In genomic region chr16:58127634-58128033, GRCh38 we compare ENCODE assay signal across 8 cellular contexts. TPM values are rescaled to one million over a fixed set of nuclear protein-coding genes. Genes with fewer than 3 reads are reported as not detected.
A peak's percentile ranks its signal among the peaks of the same experiment; 100 is the strongest.
DNase-seq lines count a peak whose midpoint lies in the region; ATAC-seq and TF ChIP-seq lines count a peak whose summit lies in the region.

No MANE protein-coding gene starts in this region.

- intact Hi-C loops in right cardiac atrium (cut with DNase I) = loop anchor here in 1 of 4 donors (2.0 kb wide), 1 partner anchor 103 kb away; the partner anchor contains the start of gene MMP15

- H3K4me3 Mint-ChIP-seq in stimulated activated naive B cell treated with anti-CD40 and anti-IgM and Interleukin-4, amounts not matched to agents 10 μg/mL and 1 μg/mL and 100 μg/mL, for 72 hours = peak overlapping the region; percentile 87 to 88

- H3K27ac Mint-ChIP-seq in stimulated activated naive B cell treated with anti-CD40 and anti-IgM and Interleukin-4, amounts not matched to agents 10 μg/mL and 1 μg/mL and 100 μg/mL, for 72 hours = peak overlapping the region; percentile 93

- WGBS in right cardiac atrium = 7% methylated on average over 4 of the region's 4 CpGs

- H3K4me1 ChIP-seq in right cardiac atrium (ENCODE audit: control insufficient read depth, insufficient read depth, low read length) = peaks cover 3% of the 10 kb centered on the region

- peaks cover 0 to 1% of the 10 kb centered on the region in 2 donors for H3K36me3 Mint-ChIP-seq in stimulated activated naive B cell treated with anti-CD40 and anti-IgM and Interleukin-4, amounts not matched to agents 10 μg/mL and 1 μg/mL and 100 μg/mL, for 72 hours

- no peaks in the 10 kb centered on the region for H3K9me3 Mint-ChIP-seq in stimulated activated naive B cell treated with anti-CD40 and anti-IgM and Interleukin-4, amounts not matched to agents 10 μg/mL and 1 μg/mL and 100 μg/mL, for 72 hours

- ATAC-seq in right cardiac atrium (no peak), HG03432 (IDR thresholded peaks at IDR 0.05; ENCODE audit: unreplicated experiment) (no peak)
- ATAC-seq in stimulated activated naive B cell treated with anti-CD40 and anti-IgM and Interleukin-4, amounts not matched to agents 10 μg/mL and 1 μg/mL and 100 μg/mL, for 72 hours (replicated peaks) = no peak

- peak overlapping the region; percentile 99 for H3K4me3 ChIP-seq in right cardiac atrium (ENCODE audit: low read length)

- peak; percentile 26 for TF ChIP-seq CTCF in VCaP (conservative IDR thresholded peaks at IDR 0.05)

- no peaks in the 10 kb centered on the region for H3K27me3 Mint-ChIP-seq in stimulated activated naive B cell treated with anti-CD40 and anti-IgM and Interleukin-4, amounts not matched to agents 10 μg/mL and 1 μg/mL and 100 μg/mL, for 72 hours

- no peaks in the 10 kb centered on the region for H3K27me3 ChIP-seq in right cardiac atrium (ENCODE audit: control insufficient read depth, insufficient read depth)

- H3K4me1 Mint-ChIP-seq in stimulated activated naive B cell treated with anti-CD40 and anti-IgM and Interleukin-4, amounts not matched to agents 10 μg/mL and 1 μg/mL and 100 μg/mL, for 72 hours = peaks cover 31 to 39% of the 10 kb centered on the region in 2 donors

- H3K27ac ChIP-seq in VCaP (peak overlapping the region; percentile 79), right cardiac atrium (ENCODE audit: low read length) (peak overlapping the region; percentile 68)

- DNase-seq in NCI-H82 (lab: John Stamatoyannopoulos, UW) (peak; percentile 6), NCI-H82 treated with DMSO at 0.1 percent for 48 hours (lab: John Stamatoyannopoulos, UW; ENCODE audit: unreplicated experiment) (no peak), right cardiac atrium (no peak), NCI-H2196 treated with DMSO at 0.1 percent for 48 hours (lab: John Stamatoyannopoulos, UW; ENCODE audit: unreplicated experiment) (no peak), amygdala (lab: John Stamatoyannopoulos, UW) (no peak)
- DNase-seq in stimulated activated naive B cell treated with anti-CD40 and anti-IgM and Interleukin-4, amounts not matched to agents 10 μg/mL and 1 μg/mL and 100 μg/mL, for 72 hours = no peak

- H3K9me3 ChIP-seq in right cardiac atrium (ENCODE audit: control insufficient read depth, low read length) = no peaks in the 10 kb centered on the region

RNA-seq across cellular contexts. Expression of gene CFAP20, which starts 1.5 kb away (rescaled TPM):
- total RNA-seq in right cardiac atrium = 10 to 100 TPM; 30.4 to 36.2 (median 33.5) TPM
- polyA plus RNA-seq in right cardiac atrium = 36.2 TPM
